1 cellular context compared by ENCODE assay signal in the genomic region with DNA sequence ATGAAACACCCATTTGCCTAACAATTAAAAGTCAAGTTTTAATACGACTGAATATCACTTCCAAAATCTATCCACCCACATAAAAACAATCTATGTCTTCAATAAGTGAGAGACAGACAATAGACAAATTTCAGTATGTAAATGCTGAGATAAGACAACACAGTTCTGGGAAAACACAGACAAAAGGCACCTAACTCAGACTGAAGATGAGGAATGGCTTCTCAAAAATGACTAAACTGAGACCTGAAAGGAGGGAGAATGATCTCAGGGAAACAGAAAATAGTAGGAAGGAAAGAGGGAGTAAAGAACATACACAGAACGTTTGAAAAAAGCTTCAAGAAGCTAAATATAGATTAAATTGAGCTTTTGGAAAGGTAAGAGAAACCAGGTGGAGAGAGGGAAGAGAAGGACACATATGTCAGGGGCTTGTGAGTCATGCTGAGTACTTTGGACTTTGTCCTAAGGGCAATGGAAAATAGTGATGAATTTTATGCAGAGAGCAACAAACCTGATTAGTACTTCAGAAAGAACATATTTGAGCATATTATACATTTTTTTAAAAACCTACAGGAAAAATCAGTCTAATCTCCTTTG.
TF ChIP-seq lines count a peak whose summit lies in the region.

No MANE protein-coding gene starts in this region.

TF ChIP-seq in K562, 482 proteins besides CTCF, POLR2A, EP300 and RAD21:
- no peak for TF ChIP-seq ZNF217 (CRISPR knock-in tag; IDR thresholded peaks at IDR 0.05)
- TF ChIP-seq ASH1L (IDR thresholded peaks at IDR 0.05; ENCODE audit: borderline replicate concordance, low read depth, partially characterized antibody): no peak
- no peak for TF ChIP-seq ZNF232 (CRISPR knock-in tag; IDR thresholded peaks at IDR 0.05)
- TF ChIP-seq, protein P1, sequence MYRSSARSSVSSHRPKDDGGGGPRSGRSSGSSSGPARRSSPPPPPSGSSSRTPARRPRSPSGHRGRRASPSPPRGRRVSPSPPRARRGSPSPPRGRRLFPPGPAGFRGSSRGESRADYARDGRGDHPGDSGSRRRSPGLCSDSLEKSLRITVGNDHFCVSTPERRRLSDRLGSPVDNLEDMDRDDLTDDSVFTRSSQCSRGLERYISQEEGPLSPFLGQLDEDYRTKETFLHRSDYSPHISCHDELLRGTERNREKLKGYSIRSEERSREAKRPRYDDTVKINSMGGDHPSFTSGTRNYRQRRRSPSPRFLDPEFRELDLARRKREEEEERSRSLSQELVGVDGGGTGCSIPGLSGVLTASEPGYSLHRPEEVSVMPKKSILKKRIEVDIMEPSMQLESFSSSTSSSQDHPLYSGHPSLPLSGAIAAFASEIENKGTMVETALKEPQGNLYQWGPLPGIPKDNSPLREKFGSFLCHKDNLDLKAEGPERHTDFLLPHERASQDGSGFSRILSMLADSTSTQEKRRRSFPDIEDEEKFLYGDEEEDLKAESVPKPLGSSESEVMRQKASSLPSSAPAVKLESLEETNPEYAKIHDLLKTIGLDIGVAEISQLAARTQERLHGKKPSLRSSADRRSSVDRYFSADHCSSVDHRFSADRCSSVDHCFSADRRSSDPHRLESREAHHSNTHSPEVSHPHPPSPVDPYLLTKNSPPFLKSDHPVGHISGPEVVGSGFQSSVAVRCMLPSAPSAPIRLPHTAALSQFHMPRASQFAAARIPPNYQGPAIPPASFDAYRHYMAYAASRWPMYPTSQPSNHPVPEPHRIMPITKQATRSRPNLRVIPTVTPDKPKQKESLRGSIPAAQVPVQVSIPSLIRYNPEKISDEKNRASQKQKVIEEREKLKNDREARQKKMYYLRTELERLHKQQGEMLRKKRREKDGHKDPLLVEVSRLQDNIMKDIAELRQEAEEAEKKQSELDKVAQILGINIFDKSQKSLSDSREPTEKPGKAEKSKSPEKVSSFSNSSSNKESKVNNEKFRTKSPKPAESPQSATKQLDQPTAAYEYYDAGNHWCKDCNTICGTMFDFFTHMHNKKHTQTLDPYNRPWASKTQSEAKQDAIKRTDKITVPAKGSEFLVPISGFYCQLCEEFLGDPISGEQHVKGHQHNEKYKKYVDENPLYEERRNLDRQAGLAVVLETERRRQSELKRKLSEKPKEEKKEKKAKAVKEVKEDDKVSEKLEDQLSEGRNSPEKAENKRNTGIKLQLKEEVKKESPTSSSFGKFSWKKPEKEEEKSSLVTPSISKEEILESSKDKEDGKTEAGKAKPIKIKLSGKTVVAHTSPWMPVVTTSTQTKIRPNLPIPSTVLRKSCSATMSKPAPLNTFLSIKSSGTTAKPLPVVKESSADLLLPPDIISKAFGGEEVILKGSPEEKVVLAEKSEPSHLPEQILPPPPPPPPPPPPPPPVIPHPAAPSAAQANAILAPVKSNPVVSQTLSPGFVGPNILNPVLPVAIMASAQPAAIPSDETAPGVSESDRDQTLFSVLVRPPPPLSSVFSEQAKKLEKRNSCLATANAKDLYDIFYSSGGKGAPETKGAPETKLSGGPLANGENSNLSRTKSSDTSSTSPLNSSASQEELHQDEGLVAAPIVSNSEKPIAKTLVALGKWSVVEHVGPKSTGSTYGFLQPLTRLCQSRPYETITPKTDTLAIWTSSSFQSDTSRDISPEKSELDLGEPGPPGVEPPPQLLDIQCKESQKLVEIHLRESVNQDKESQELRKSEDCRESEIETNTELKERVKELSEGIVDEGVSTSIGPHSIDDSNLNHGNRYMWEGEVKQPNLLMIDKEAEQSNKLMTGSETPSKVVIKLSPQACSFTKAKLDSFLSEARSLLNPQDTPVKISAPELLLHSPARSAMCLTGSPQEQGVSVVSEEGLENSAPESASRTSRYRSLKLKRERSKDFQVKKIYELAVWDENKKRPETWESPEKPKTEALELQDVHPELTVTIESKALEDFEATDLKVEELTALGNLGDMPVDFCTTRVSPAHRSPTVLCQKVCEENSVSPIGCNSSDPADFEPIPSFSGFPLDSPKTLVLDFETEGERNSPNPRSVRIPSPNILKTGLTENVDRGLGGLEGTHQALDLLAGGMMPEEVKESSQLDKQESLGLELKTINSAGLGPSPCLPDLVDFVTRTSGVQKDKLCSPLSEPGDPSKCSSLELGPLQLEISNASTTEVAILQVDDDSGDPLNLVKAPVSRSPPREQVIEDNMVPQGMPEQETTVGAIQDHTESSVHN (IDR thresholded peaks at IDR 0.05; ENCODE audit: borderline replicate concordance in 1 of 2, low read depth in 1 of 2): no peak
- TF ChIP-seq PRPF4 (IDR thresholded peaks at IDR 0.05; ENCODE audit: insufficient read depth, low read depth, low read length, poor library complexity, severe bottlenecking): no peak
- no peak for TF ChIP-seq ZNF507 (tag; conservative IDR thresholded peaks at IDR 0.05)
- no peak for TF ChIP-seq POLR3G (IDR thresholded peaks at IDR 0.05; ENCODE audit: extremely low read depth, insufficient read length, insufficient replicate concordance)
- TF ChIP-seq POLR2AphosphoS2 (IDR thresholded peaks at IDR 0.05; ENCODE audit: low read length): no peak
- no peak for TF ChIP-seq ZNF184 (CRISPR knock-in tag; IDR thresholded peaks at IDR 0.05)
- no peak for TF ChIP-seq ZNF445 (CRISPR knock-in tag; IDR thresholded peaks at IDR 0.05; ENCODE audit: low read depth)
- no peak for TF ChIP-seq RFX1 (IDR thresholded peaks at IDR 0.05)
TF ChIP-seq in K562: peak in this region for 0.
